In genomic region chr14:61537567-61538463, GRCh38 we compare ENCODE assay signal across 8 cellular contexts.
A peak's percentile ranks its signal among the peaks of the same experiment; 100 is the strongest.
DNase-seq lines count a peak whose midpoint lies in the region; ATAC-seq and TF ChIP-seq lines count a peak whose summit lies in the region.

No MANE protein-coding gene starts in this region.

- 76 to 80% methylated on average over 8 of the region's 8 CpGs for WGBS in aorta, 2 donors

- H3K4me1 ChIP-seq in mucosa of descending colon (ENCODE audit: low read depth) = peaks cover 33% of the 10 kb centered on the region
- H3K4me1 ChIP-seq in aorta (ENCODE audit: control insufficient read depth in 1 of 2, insufficient read depth in 2 of 2, low read length in 2 of 2) = no peaks in the 10 kb centered on the region
- H3K4me1 ChIP-seq in effector memory CD4-positive, alpha-beta T cell (ENCODE audit: control insufficient read depth, insufficient read depth, low read length, poor library complexity, severe bottlenecking) = no peaks in the 10 kb centered on the region

- H3K27ac ChIP-seq in aorta (ENCODE audit: low read depth in 1 of 2, low read length in 2 of 2) = no peak overlapping the region
- H3K27ac ChIP-seq in dorsolateral prefrontal cortex = no peak overlapping the region
- no peak overlapping the region for H3K27ac ChIP-seq in effector memory CD4-positive, alpha-beta T cell (ENCODE audit: insufficient read depth, low read length, poor library complexity, severe bottlenecking)

- peaks cover 0 to 2% (median 0%) of the 10 kb centered on the region in 3 donors for H3K27me3 Mint-ChIP-seq in CD14-positive monocyte (ENCODE audit: low read depth in 3 of 3)
- H3K27me3 Mint-ChIP-seq in dendritic cell treated with granulocyte-macrophage colony-stimulating factor and Interleukin-4, amounts not matched to agents 40 ng/mL and 50 ng/mL, for 4 days = no peaks in the 10 kb centered on the region

- ATAC-seq in HG02610 (IDR thresholded peaks at IDR 0.05; ENCODE audit: unreplicated experiment) (peak; percentile 84), mucosa of descending colon (peak; percentile 90), aorta (ENCODE audit: low FRiP score) (peak; percentile 20)

- H3K9me3 ChIP-seq in mucosa of descending colon (no peaks in the 10 kb centered on the region), aorta (ENCODE audit: control insufficient read depth, low read length) (no peaks in the 10 kb centered on the region)
- H3K9me3 ChIP-seq in effector memory CD4-positive, alpha-beta T cell (ENCODE audit: control insufficient read depth, low read length) = no peaks in the 10 kb centered on the region

- TF ChIP-seq CTCF in CD14-positive monocyte (IDR thresholded peaks at IDR 0.05) = no peak
- no peak for TF ChIP-seq CTCF in mucosa of descending colon (IDR thresholded peaks at IDR 0.05)
- no peak for TF ChIP-seq CTCF in dorsolateral prefrontal cortex (IDR thresholded peaks at IDR 0.05 in 54 of 56, conservative IDR thresholded peaks at IDR 0.05 in 2 of 56; ENCODE audit: low read depth in 1 of 56, partially characterized antibody in 56 of 56)

- H3K4me1 Mint-ChIP-seq in CD14-positive monocyte = peaks cover 23% of the 10 kb centered on the region
- H3K4me1 Mint-ChIP-seq in dendritic cell treated with granulocyte-macrophage colony-stimulating factor and Interleukin-4, amounts not matched to agents 40 ng/mL and 50 ng/mL, for 4 days (ENCODE audit: low read depth) = peaks cover 20% of the 10 kb centered on the region

- H3K9me3 Mint-ChIP-seq in CD14-positive monocyte = peaks cover 0 to 2% (median 0%) of the 10 kb centered on the region in 7 donors
- H3K9me3 Mint-ChIP-seq in dendritic cell treated with granulocyte-macrophage colony-stimulating factor and Interleukin-4, amounts not matched to agents 40 ng/mL and 50 ng/mL, for 4 days = no peaks in the 10 kb centered on the region

- DNase-seq in CD14-positive monocyte (ENCODE audit: low spot score) (no peak), RPMI8226 (peak; percentile 57), mucosa of descending colon (peak in 1 of 3 donors; percentile 85), aorta (no peak), dorsolateral prefrontal cortex (no peak)
- DNase-seq in effector memory CD4-positive, alpha-beta T cell = no peak

- H3K36me3 ChIP-seq in mucosa of descending colon (ENCODE audit: low read depth) (no peaks in the 10 kb centered on the region), aorta (ENCODE audit: control insufficient read depth in 1 of 2, insufficient read depth in 2 of 2, low read length in 1 of 2) (no peaks in the 10 kb centered on the region)
- H3K36me3 ChIP-seq in effector memory CD4-positive, alpha-beta T cell (ENCODE audit: control insufficient read depth, insufficient read depth, low read length) = peaks cover 87% of the 10 kb centered on the region

- peak overlapping the region in 5 of 7 donors; percentile 25 to 80 (median 67) for H3K27ac Mint-ChIP-seq in CD14-positive monocyte
- peak overlapping the region; percentile 51 for H3K27ac Mint-ChIP-seq in dendritic cell treated with granulocyte-macrophage colony-stimulating factor and Interleukin-4, amounts not matched to agents 40 ng/mL and 50 ng/mL, for 4 days

- H3K4me3 ChIP-seq in mucosa of descending colon (no peak overlapping the region), aorta (ENCODE audit: low read length in 2 of 2) (no peak overlapping the region), dorsolateral prefrontal cortex (no peak overlapping the region)
- H3K4me3 ChIP-seq in effector memory CD4-positive, alpha-beta T cell (ENCODE audit: insufficient read depth, low read depth, low read length, poor library complexity, severe bottlenecking) = no peak overlapping the region

- H3K27me3 ChIP-seq in aorta (ENCODE audit: control insufficient read depth in 1 of 2, insufficient read depth in 2 of 2, low read length in 1 of 2) = no peaks in the 10 kb centered on the region
- no peaks in the 10 kb centered on the region for H3K27me3 ChIP-seq in dorsolateral prefrontal cortex
- no peaks in the 10 kb centered on the region for H3K27me3 ChIP-seq in effector memory CD4-positive, alpha-beta T cell (replicated peaks; ENCODE audit: control insufficient read depth, insufficient read depth, low read length, poor library complexity, severe bottlenecking)

- H3K4me3 Mint-ChIP-seq in CD14-positive monocyte = no peak overlapping the region
- H3K4me3 Mint-ChIP-seq in dendritic cell treated with granulocyte-macrophage colony-stimulating factor and Interleukin-4, amounts not matched to agents 40 ng/mL and 50 ng/mL, for 4 days = no peak overlapping the region

- intact Hi-C loops in CD14-positive monocyte (cut with micrococcal nuclease) = no loop called here
- intact Hi-C loops in dendritic cell treated with granulocyte-macrophage colony-stimulating factor and Interleukin-4, amounts not matched to agents 40 ng/mL and 50 ng/mL, for 4 days (cut with micrococcal nuclease) = no loop called here
- intact Hi-C loops in mucosa of descending colon (cut with DNase I, micrococcal nuclease) = no loop called here
- intact Hi-C loops in aorta (cut with DNase I) = no loop called here
- intact Hi-C loops in dorsolateral prefrontal cortex (cut with DNase I) = no loop called here

- H3K36me3 Mint-ChIP-seq in CD14-positive monocyte = peaks cover 47 to 52% of the 10 kb centered on the region in 2 donors
- no peaks in the 10 kb centered on the region for H3K36me3 Mint-ChIP-seq in dendritic cell treated with granulocyte-macrophage colony-stimulating factor and Interleukin-4, amounts not matched to agents 40 ng/mL and 50 ng/mL, for 4 days (ENCODE audit: low read depth)

Comparison
In these comparisons a context has a peak if more than half of its experiments do, and no peak if none do; other contexts are left out.
1. ATAC-seq: peak in every context shown above with its lines; median percentile 90 in mucosa of descending colon; 84 in HG02610; 20 in aorta.